In the genomic region with DNA sequence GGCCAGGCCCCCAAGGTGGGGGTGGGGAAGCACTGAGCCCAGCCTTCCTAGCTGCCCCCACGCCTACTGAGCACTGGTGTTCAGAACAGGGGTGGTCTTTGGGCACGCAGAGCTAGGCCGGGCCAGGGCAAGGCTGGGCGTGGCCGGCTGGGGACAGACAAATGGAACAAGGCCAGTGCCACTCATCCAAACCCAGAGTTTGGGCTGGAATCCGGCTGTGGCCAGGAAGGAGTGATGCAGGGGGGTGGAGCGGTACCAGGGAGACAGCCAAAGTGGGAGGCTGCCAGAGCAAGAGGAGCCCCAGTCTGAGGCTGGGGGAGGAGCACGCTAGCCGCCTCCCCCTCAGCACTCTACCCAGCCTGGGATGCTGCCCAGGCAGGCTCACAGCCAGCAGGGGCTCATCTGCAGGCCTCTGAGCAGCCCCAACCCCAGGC, we compare ENCODE assay signal across 17 cellular contexts. TPM values are rescaled to one million over a fixed set of nuclear protein-coding genes. Genes with fewer than 3 reads are reported as not detected.
A peak's percentile ranks its signal among the peaks of the same experiment; 100 is the strongest.
DNase-seq lines count a peak whose midpoint lies in the region; ATAC-seq, FAIRE-seq and TF ChIP-seq lines count a peak whose summit lies in the region.
"Had no signal": no experiment of that assay in that cellular context is flagged by ENCODE, and none has a peak within 500 bp of the region (broad histone marks: within the 10 kb centered on the region; RNA-seq: fewer than 3 reads in every experiment).

No MANE protein-coding gene starts in this region.

- FAIRE-seq in astrocyte (lab: Jason Lieb, UNC) = no peak
- FAIRE-seq: GM12878 had no signal

- no peaks in the 10 kb centered on the region for H3K9me3 Mint-ChIP-seq in astrocyte (ENCODE audit: unreplicated experiment)

- peak; percentile 86 for DNase-seq in Ammon's horn (ENCODE audit: low spot score)
- DNase-seq in astrocyte (ENCODE audit: low read depth) = peak; percentile 46
- peak in 4 of 5 donors; percentile 21 to 53 (median 24) for DNase-seq in heart left ventricle
- peak; percentile 31 to 74 (median 54) for DNase-seq in ovary
- DNase-seq in stimulated activated naive CD4-positive, alpha-beta T cell (lab: John Stamatoyannopoulos, UW) = no peak
- DNase-seq: activated CD4-positive, CD25-positive, alpha-beta regulatory T cell; activated T-cell treated with anti-CD3 and anti-CD28 coated beads, Interleukin-2, amount 50 U/mL, for 1 hour; DND-41; effector memory CD4-positive, alpha-beta T cell; mammary epithelial cell; NCI-H187; NK-92 treated with Interleukin-12 subunit alpha and Interleukin-12 subunit beta, amount 100 ng/mL, for 24 hours had no signal

- H3K79me2 ChIP-seq in astrocyte (ENCODE audit: insufficient read depth, low read length) = peaks cover 10% of the 10 kb centered on the region

- H3K4me1 Mint-ChIP-seq in astrocyte (ENCODE audit: low read depth, unreplicated experiment) = peaks cover 4% of the 10 kb centered on the region

- TF ChIP-seq POLR2A in heart left ventricle (IDR thresholded peaks at IDR 0.05) = no peak
- no peak for TF ChIP-seq POLR2A in ovary (IDR thresholded peaks at IDR 0.05)

- no peaks in the 10 kb centered on the region for H3K9me3 ChIP-seq in astrocyte (ENCODE audit: insufficient read depth, low read depth, low read length)
- no peaks in the 10 kb centered on the region for H3K9me3 ChIP-seq in heart left ventricle
- H3K9me3 ChIP-seq in ovary = no peaks in the 10 kb centered on the region

- no peak overlapping the region for H3K27ac ChIP-seq in astrocyte (ENCODE audit: low read depth, low read length)
- H3K27ac ChIP-seq in heart left ventricle = peak overlapping the region in 1 of 12 donors; percentile 54
- peak overlapping the region in 1 of 2 donors; percentile 10 for H3K27ac ChIP-seq in ovary
- H3K27ac ChIP-seq: parathyroid adenoma had no signal

- intact Hi-C loops in heart left ventricle (cut with DNase I) = loop anchor here in 3 of 10 donors (2.0 to 10.0 kb wide), 3 partner anchors 33 to 517 kb away; no protein-coding TSS in a partner anchor
- intact Hi-C loops in ovary (cut with DNase I) = no loop called here

- peaks cover 14% of the 10 kb centered on the region for H3K4me1 ChIP-seq in astrocyte (ENCODE audit: insufficient read depth, low read length)
- H3K4me1 ChIP-seq in heart left ventricle = peaks cover 0 to 28% (median 12%) of the 10 kb centered on the region in 12 donors
- H3K4me1 ChIP-seq in ovary (ENCODE audit: insufficient read depth) = peaks cover 6% of the 10 kb centered on the region
- H3K4me1 ChIP-seq: parathyroid adenoma had no signal

- H3K4me3 ChIP-seq in astrocyte (ENCODE audit: insufficient read depth, low read depth, low read length) = no peak overlapping the region
- no peak overlapping the region for H3K4me3 ChIP-seq in heart left ventricle
- H3K4me3 ChIP-seq in ovary = no peak overlapping the region
- H3K4me3 ChIP-seq: GM12878 had no signal

- no peaks in the 10 kb centered on the region for H3K27me3 ChIP-seq in astrocyte (ENCODE audit: insufficient read depth, low read length)
- H3K27me3 ChIP-seq in heart left ventricle = no peaks in the 10 kb centered on the region
- H3K27me3 ChIP-seq in ovary = no peaks in the 10 kb centered on the region

- ATAC-seq in heart left ventricle (peak in 1 of 4 donors; percentile 2), GM19463 (IDR thresholded peaks at IDR 0.05; ENCODE audit: unreplicated experiment) (no peak), HG02759 (IDR thresholded peaks at IDR 0.05; ENCODE audit: unreplicated experiment) (no peak), GM21381 (IDR thresholded peaks at IDR 0.05; ENCODE audit: unreplicated experiment) (no peak)
- ATAC-seq: GM12878 had no signal

- TF ChIP-seq EP300 in ovary (IDR thresholded peaks at IDR 0.05) = no peak

- H3K9ac ChIP-seq in astrocyte (ENCODE audit: low read length) = peak overlapping the region; percentile 18
- H3K9ac ChIP-seq: parathyroid adenoma had no signal

- H2AFZ ChIP-seq in astrocyte (ENCODE audit: low read depth, low read length) = no peak overlapping the region
- H2AFZ ChIP-seq: parathyroid adenoma had no signal

- no peak for TF ChIP-seq CTCF in astrocyte (IDR thresholded peaks at IDR 0.05; ENCODE audit: insufficient read depth, low read depth, low read length)
- no peak for TF ChIP-seq CTCF in heart left ventricle (IDR thresholded peaks at IDR 0.05)
- TF ChIP-seq CTCF in ovary (IDR thresholded peaks at IDR 0.05) = no peak

- H3K4me2 ChIP-seq in astrocyte (ENCODE audit: low read length) = peak overlapping the region; percentile 48

- H3K36me3 Mint-ChIP-seq in astrocyte (ENCODE audit: low read depth, unreplicated experiment) = peaks cover 14% of the 10 kb centered on the region

- no peaks in the 10 kb centered on the region for H3K27me3 Mint-ChIP-seq in astrocyte (ENCODE audit: low read depth, unreplicated experiment)

- peaks cover 51% of the 10 kb centered on the region for H4K20me1 ChIP-seq in astrocyte (ENCODE audit: insufficient read depth, low read length)

- 72 to 82% (median 75%) methylated on average over 8 to 9 of the region's 9 CpGs for WGBS in heart left ventricle, 4 donors
- 55 to 69% (median 57%) methylated on average over 7 to 9 of the region's 9 CpGs for WGBS in ovary, 3 donors

- peak overlapping the region; percentile 27 for H3K4me3 Mint-ChIP-seq in astrocyte (ENCODE audit: unreplicated experiment)

- H3K36me3 ChIP-seq in astrocyte (ENCODE audit: insufficient read depth, low read length) (peaks cover 2% of the 10 kb centered on the region), heart left ventricle (peaks cover 0 to 93% (median 87%) of the 10 kb centered on the region in 9 donors), ovary (no peaks in the 10 kb centered on the region)

- peak overlapping the region; percentile 17 for H3K27ac Mint-ChIP-seq in astrocyte (ENCODE audit: unreplicated experiment)

RNA-seq across cellular contexts. Expression of gene TP53I13, which starts 9.3 kb away (rescaled TPM):
- 31.7 and 31.8 TPM in 2 replicates for total RNA-seq in astrocyte
- total RNA-seq in heart left ventricle = 10 to 100 TPM; 23.8 to 65.5 (median 38.3) TPM
- 10 to 100 TPM; 65.1 to 93.0 TPM for polyA plus RNA-seq in heart left ventricle
- total RNA-seq in ovary = 10 to 100 TPM; 30.4 to 49.5 (median 41.3) TPM
- 10 to 100 TPM in 1 of 2 donors, 1 to 10 TPM in 1; 2.2 to 44.7 TPM for polyA plus RNA-seq in ovary

RNA-seq across cellular contexts. Expression of gene ABHD15, which starts 11.0 kb away (rescaled TPM):
- total RNA-seq in astrocyte (8.6 and 9.7 TPM in 2 replicates), heart left ventricle (10 to 100 TPM in 2 of 9 donors, 1 to 10 TPM in 7; 5.3 to 13.1 (median 9.0) TPM), ovary (1 to 10 TPM; 4.2 to 7.6 (median 4.8) TPM)
- polyA plus RNA-seq in heart left ventricle (1 to 10 TPM; 4.0 to 8.2 TPM), ovary (1 to 10 TPM; 3.0 to 8.7 TPM)

RNA-seq across cellular contexts. Expression of gene GIT1, which starts 11.7 kb away (rescaled TPM):
- total RNA-seq in astrocyte (48.9 and 52.2 TPM in 2 replicates), heart left ventricle (10 to 100 TPM; 23.1 to 52.9 (median 31.4) TPM), ovary (10 to 100 TPM; 18.0 to 51.8 (median 39.2) TPM)
- polyA plus RNA-seq in heart left ventricle (10 to 100 TPM; 23.0 to 37.8 TPM), ovary (10 to 100 TPM; 20.3 to 27.0 TPM)

RNA-seq across cellular contexts. Expression of gene ANKRD13B, which starts 15.1 kb away (rescaled TPM):
- total RNA-seq in astrocyte (16.3 and 17.9 TPM in 2 replicates), heart left ventricle (1 to 10 TPM; 4.4 to 9.9 (median 6.1) TPM), ovary (10 to 100 TPM; 10.5 to 23.4 (median 14.7) TPM)
- polyA plus RNA-seq in heart left ventricle (10 to 100 TPM in 1 of 2 donors, 1 to 10 TPM in 1; 4.1 to 12.7 TPM), ovary (10 to 100 TPM in 1 of 2 donors, 1 to 10 TPM in 1; 3.6 to 11.4 TPM)

RNA-seq across cellular contexts. Expression of gene CORO6, which starts 44.9 kb away (rescaled TPM):
- total RNA-seq in astrocyte (8.9 and 9.5 TPM in 2 replicates), heart left ventricle (100 to 1,000 TPM in 3 of 9 donors, 10 to 100 TPM in 6; 72.1 to 115 (median 95.5) TPM), ovary (1 to 10 TPM; 1.2 to 9.0 (median 3.5) TPM)
- polyA plus RNA-seq in heart left ventricle (10 to 100 TPM; 50.7 to 96.2 TPM), ovary (1 to 10 TPM; 2.1 to 4.2 TPM)

Comparison
In these comparisons a context has a peak if more than half of its experiments do, and no peak if none do; other contexts are left out.
1. DNase-seq: peak in Ammon's horn (single experiment), astrocyte (single experiment), heart left ventricle (4 of 5) and ovary (5 of 5); none in stimulated activated naive CD4-positive, alpha-beta T cell (0 of 6).